ENCODE assay signal across 17 cellular contexts in genomic region chrX:153886915-153887314, GRCh38. TPM values are rescaled to one million over a fixed set of nuclear protein-coding genes. Genes with fewer than 3 reads are reported as not detected.
A peak's percentile ranks its signal among the peaks of the same experiment; 100 is the strongest.
DNase-seq lines count a peak whose midpoint lies in the region; ATAC-seq and FAIRE-seq lines count a peak whose summit lies in the region.
"Had no signal": no experiment of that assay in that cellular context is flagged by ENCODE, and none has a peak within 500 bp of the region (broad histone marks: within the 10 kb centered on the region; RNA-seq: fewer than 3 reads in every experiment).

No MANE protein-coding gene starts in this region.

- no peak overlapping the region for H3K27ac Mint-ChIP-seq in dendritic cell treated with granulocyte-macrophage colony-stimulating factor and Interleukin-4, amounts not matched to agents 40 ng/mL and 50 ng/mL, for 4 days
- H3K27ac Mint-ChIP-seq in naive B cell (peak overlapping the region in 3 of 6 donors; percentile 10 to 82 (median 39)), T-cell (no peak overlapping the region)
- H3K27ac Mint-ChIP-seq: activated CD8-positive, alpha-beta T cell treated with anti-CD3 and anti-CD28 coated beads for 36 hours had no signal

- intact Hi-C loops in dendritic cell treated with granulocyte-macrophage colony-stimulating factor and Interleukin-4, amounts not matched to agents 40 ng/mL and 50 ng/mL, for 4 days (cut with micrococcal nuclease) = no loop called here

- H3K4me3 ChIP-seq in BLaER1 treated with 17β-estradiol and CSF1 and Interleukin-3, amounts not matched to agents 10 nM and 100 nM = no peak overlapping the region
- H3K4me3 ChIP-seq: lower lobe of right lung had no signal

- no peaks in the 10 kb centered on the region for H3K36me3 ChIP-seq in BLaER1 treated with 17β-estradiol and CSF1 and Interleukin-3, amounts not matched to agents 10 nM and 100 nM
- H3K36me3 ChIP-seq: esophagus squamous epithelium, lower lobe of right lung had no signal

- H3K27ac ChIP-seq in BLaER1 treated with 17β-estradiol and CSF1 and Interleukin-3, amounts not matched to agents 10 nM and 100 nM = no peak overlapping the region
- H3K27ac ChIP-seq: lower lobe of right lung had no signal

- peak overlapping the region in 7 of 11 experiments; percentile 21 to 53 (median 38); a peak in 7 of 22 replicates for H3K4me2 ChIP-seq in BLaER1 treated with 17β-estradiol and CSF1 and Interleukin-3, amounts not matched to agents 10 nM and 100 nM

- H3K4me3 Mint-ChIP-seq in dendritic cell treated with granulocyte-macrophage colony-stimulating factor and Interleukin-4, amounts not matched to agents 40 ng/mL and 50 ng/mL, for 4 days = peak overlapping the region; percentile 37
- H3K4me3 Mint-ChIP-seq in naive B cell (peak overlapping the region; percentile 21 to 85 (median 67)), T-cell (peak overlapping the region in 1 of 3 donors; percentile 45)
- H3K4me3 Mint-ChIP-seq: activated CD8-positive, alpha-beta T cell treated with anti-CD3 and anti-CD28 coated beads for 36 hours had no signal

- ATAC-seq in naive B cell (ENCODE audit: low read depth in 2 of 2) = no peak
- no peak for ATAC-seq in T-cell (replicated peaks in 1 of 4)
- no peak for ATAC-seq in HG02970 (IDR thresholded peaks at IDR 0.05; ENCODE audit: low FRiP score, unreplicated experiment)
- ATAC-seq in HG03571 (IDR thresholded peaks at IDR 0.05; ENCODE audit: unreplicated experiment) = no peak
- ATAC-seq: activated CD8-positive, alpha-beta T cell treated with anti-CD3 and anti-CD28 coated beads for 36 hours; lower lobe of right lung had no signal

- peaks cover 0 to 49% (median 21%) of the 10 kb centered on the region in 11 experiments; a peak in 17 of 22 replicates for H4K20me1 ChIP-seq in BLaER1 treated with 17β-estradiol and CSF1 and Interleukin-3, amounts not matched to agents 10 nM and 100 nM

- peaks cover 0 to 47% (median 22%) of the 10 kb centered on the region in 11 experiments; a peak in 9 of 22 replicates for H3K9me3 ChIP-seq in BLaER1 treated with 17β-estradiol and CSF1 and Interleukin-3, amounts not matched to agents 10 nM and 100 nM (replicated peaks in 1 of 11)
- H3K9me3 ChIP-seq: esophagus squamous epithelium, lower lobe of right lung had no signal

- DNase-seq in HTR-8/SVneo (ENCODE audit: insufficient read length, low spot score) = peak; percentile 41
- no peak for DNase-seq in naive B cell
- DNase-seq in T-cell = no peak
- DNase-seq in SKM-1 (lab: John Stamatoyannopoulos, UW; ENCODE audit: unreplicated experiment) = no peak
- DNase-seq: activated CD8-positive, alpha-beta T cell treated with anti-CD3 and anti-CD28 coated beads for 36 hours; amygdala; esophagus squamous epithelium; lower lobe of right lung; NCI-H2081 treated with DMSO at 0.1 percent for 48 hours; NK-92 treated with Interleukin-12 subunit alpha and Interleukin-12 subunit beta, amount 100 ng/mL, for 24 hours had no signal

- peaks cover 83% of the 10 kb centered on the region for H3K27me3 Mint-ChIP-seq in dendritic cell treated with granulocyte-macrophage colony-stimulating factor and Interleukin-4, amounts not matched to agents 40 ng/mL and 50 ng/mL, for 4 days
- H3K27me3 Mint-ChIP-seq in naive B cell (peaks cover 8 to 25% (median 23%) of the 10 kb centered on the region in 3 donors), T-cell (peaks cover 24 to 26% of the 10 kb centered on the region in 2 donors)

- no peaks in the 10 kb centered on the region for H3K36me3 Mint-ChIP-seq in dendritic cell treated with granulocyte-macrophage colony-stimulating factor and Interleukin-4, amounts not matched to agents 40 ng/mL and 50 ng/mL, for 4 days (ENCODE audit: low read depth)
- H3K36me3 Mint-ChIP-seq in naive B cell (no peaks in the 10 kb centered on the region), T-cell (no peaks in the 10 kb centered on the region)

- peaks cover 61 to 98% (median 93%) of the 10 kb centered on the region in 11 experiments for H3K27me3 ChIP-seq in BLaER1 treated with 17β-estradiol and CSF1 and Interleukin-3, amounts not matched to agents 10 nM and 100 nM

- peaks cover 35 to 57% (median 47%) of the 10 kb centered on the region in 10 experiments for H3K4me1 ChIP-seq in BLaER1 treated with 17β-estradiol and CSF1 and Interleukin-3, amounts not matched to agents 10 nM and 100 nM

- CTCF ChIA-PET in T-cell (lab: Charles Lee) = no interaction called here

- POLR2A ChIA-PET in T-cell (lab: Charles Lee) = no interaction called here

- H3K9ac ChIP-seq in BLaER1 treated with 17β-estradiol and CSF1 and Interleukin-3, amounts not matched to agents 10 nM and 100 nM = no peak overlapping the region

- H3K4me1 Mint-ChIP-seq in dendritic cell treated with granulocyte-macrophage colony-stimulating factor and Interleukin-4, amounts not matched to agents 40 ng/mL and 50 ng/mL, for 4 days (ENCODE audit: low read depth) = peaks cover 10% of the 10 kb centered on the region
- peaks cover 13 to 39% (median 21%) of the 10 kb centered on the region in 3 donors for H3K4me1 Mint-ChIP-seq in naive B cell
- H3K4me1 Mint-ChIP-seq in T-cell = peaks cover 0 to 13% (median 3%) of the 10 kb centered on the region in 3 donors

- H3K9me3 Mint-ChIP-seq in dendritic cell treated with granulocyte-macrophage colony-stimulating factor and Interleukin-4, amounts not matched to agents 40 ng/mL and 50 ng/mL, for 4 days = no peaks in the 10 kb centered on the region
- H3K9me3 Mint-ChIP-seq in naive B cell (peaks cover 0 to 4% (median 0%) of the 10 kb centered on the region in 7 donors), T-cell (no peaks in the 10 kb centered on the region)
- H3K9me3 Mint-ChIP-seq: activated CD8-positive, alpha-beta T cell treated with anti-CD3 and anti-CD28 coated beads for 36 hours had no signal

- FAIRE-seq in HTR-8/SVneo (lab: Jason Lieb, UNC) = no peak
- FAIRE-seq: GM12891 had no signal

RNA-seq across cellular contexts. Expression of gene L1CAM, which starts 0.9 kb away (rescaled TPM):
- polyA plus RNA-seq in naive B cell (ENCODE audit: low read depth in 6 of 6) = 1 to 10 TPM in 5 of 6 donors, not detected in 1; 1.1 to 2.1 (median 1.2) TPM
- total RNA-seq in T-cell = 1 to 10 TPM; 1.4 to 6.0 (median 4.0) TPM

RNA-seq across cellular contexts. Expression of gene AVPR2, which starts 17.6 kb away (rescaled TPM):
- polyA plus RNA-seq in naive B cell (ENCODE audit: low read depth in 6 of 6) = under 1 TPM in 1 of 6 donors, not detected in 5; 0.25 TPM
- total RNA-seq in T-cell = not detected
- total RNA-seq: activated CD8-positive, alpha-beta T cell treated with anti-CD3 and anti-CD28 coated beads for 36 hours; osteocyte; smooth muscle cell had no signal
- polyA plus RNA-seq: smooth muscle cell had no signal

RNA-seq across cellular contexts. Expression of gene ARHGAP4, which starts 39.1 kb away (rescaled TPM):
- polyA plus RNA-seq in naive B cell (ENCODE audit: low read depth in 6 of 6) = 100 to 1,000 TPM in 2 of 6 donors, 10 to 100 TPM in 4; 71.5 to 147 (median 83.5) TPM
- 100 to 1,000 TPM; 420 to 485 (median 468) TPM for total RNA-seq in T-cell

RNA-seq across cellular contexts. Expression of gene NAA10, which starts 47.9 kb away (rescaled TPM):
- polyA plus RNA-seq in naive B cell (ENCODE audit: low read depth in 6 of 6) = 10 to 100 TPM; 52.6 to 98.7 (median 61.0) TPM
- 10 to 100 TPM; 53.3 to 98.2 (median 80.0) TPM for total RNA-seq in T-cell

RNA-seq across cellular contexts. Expression of gene PDZD4, which starts 56.6 kb away (rescaled TPM):
- polyA plus RNA-seq in naive B cell (ENCODE audit: low read depth in 6 of 6) = under 1 TPM in 1 of 6 donors, not detected in 5; 0.38 TPM
- total RNA-seq in T-cell = 10 to 100 TPM in 2 of 5 donors, 1 to 10 TPM in 3; 3.7 to 51.3 (median 9.0) TPM
